Comparison of ENCODE assay signal across 25 cellular contexts in the genomic region with DNA sequence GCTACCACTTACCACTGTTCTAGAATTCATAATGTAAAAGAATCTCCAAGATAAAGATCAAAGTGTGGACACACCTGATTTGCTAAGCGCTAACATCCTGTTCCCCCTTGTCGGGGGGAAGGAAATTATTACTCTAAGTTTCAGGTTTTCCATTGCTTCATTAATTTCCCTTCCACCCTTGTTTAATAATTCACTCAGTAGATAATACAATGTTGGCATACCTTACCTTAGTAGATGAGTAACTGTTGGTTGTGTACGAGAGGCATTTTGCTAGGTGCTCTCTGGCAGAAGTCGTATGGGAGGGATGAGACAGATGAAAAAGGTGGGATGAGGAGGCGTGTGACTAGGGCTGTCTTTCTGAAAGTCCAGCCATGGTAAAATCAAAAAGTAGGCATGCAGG.
DNase-seq lines count a peak whose midpoint lies in the region; ATAC-seq, FAIRE-seq and TF ChIP-seq lines count a peak whose summit lies in the region.
"Had no signal": no experiment of that assay in that cellular context is flagged by ENCODE, and none has a peak within 500 bp of the region (broad histone marks: within the 10 kb centered on the region; RNA-seq: fewer than 3 reads in every experiment).

No MANE protein-coding gene starts in this region.

- TF ChIP-seq CTCF in epithelial cell of proximal tubule (conservative IDR thresholded peaks at IDR 0.05; ENCODE audit: low read depth, low read length): no peak

- H3K4me3 ChIP-seq in epithelial cell of proximal tubule (ENCODE audit: low read depth, low read length): no peak overlapping the region
- H3K4me3 ChIP-seq: GM12878 had no signal

- no peak for FAIRE-seq in urothelium cell line (lab: Jason Lieb, UNC)
- FAIRE-seq: GM12878, RCC 7860 had no signal

- DNase-seq in HT-29 (ENCODE audit: low spot score): peak; percentile 88
- DNase-seq in epithelial cell of proximal tubule (ENCODE audit: low read depth): peak; percentile 31
- DNase-seq in mucosa of gallbladder (ENCODE audit: low spot score): peak; percentile 18
- no peak for DNase-seq in NCI-H226
- no peak for DNase-seq in urothelium cell line (ENCODE audit: low spot score)
- no peak for DNase-seq in NCI-H1105 treated with DMSO at 0.1 percent for 48 hours (lab: John Stamatoyannopoulos, UW)
- DNase-seq: AML-193; C1 segment of cervical spinal cord; CD4-positive, alpha-beta memory T cell; COR-L47; DMS 273 treated with DMSO at 0.1 percent for 48 hours; DMS79; EL; GDM1; NCI-H1092 treated with DMSO at 0.1 percent for 48 hours; NCI-H1436 treated with DMSO at 0.1 percent for 48 hours; NCI-H187 treated with DMSO at 0.1 percent for 48 hours; NCI-H2171 treated with DMSO at 0.1 percent for 48 hours; NCI-H524; NCI-H748 treated with DMSO at 0.1 percent for 48 hours; SK-N-SH had no signal

- ATAC-seq in GM18873 (IDR thresholded peaks at IDR 0.05; ENCODE audit: low FRiP score, unreplicated experiment): no peak
- ATAC-seq: GM12878, HCT116 had no signal

Comparison
In these comparisons a context has a peak if more than half of its experiments do, and no peak if none do; other contexts are left out.
1. DNase-seq: peak in HT-29 (single experiment), epithelial cell of proximal tubule (single experiment) and mucosa of gallbladder (single experiment); none in NCI-H226 (single experiment), urothelium cell line (single experiment) and NCI-H1105 treated with DMSO at 0.1 percent for 48 hours (single experiment).